7 cellular contexts compared by ENCODE assay signal in the genomic region with DNA sequence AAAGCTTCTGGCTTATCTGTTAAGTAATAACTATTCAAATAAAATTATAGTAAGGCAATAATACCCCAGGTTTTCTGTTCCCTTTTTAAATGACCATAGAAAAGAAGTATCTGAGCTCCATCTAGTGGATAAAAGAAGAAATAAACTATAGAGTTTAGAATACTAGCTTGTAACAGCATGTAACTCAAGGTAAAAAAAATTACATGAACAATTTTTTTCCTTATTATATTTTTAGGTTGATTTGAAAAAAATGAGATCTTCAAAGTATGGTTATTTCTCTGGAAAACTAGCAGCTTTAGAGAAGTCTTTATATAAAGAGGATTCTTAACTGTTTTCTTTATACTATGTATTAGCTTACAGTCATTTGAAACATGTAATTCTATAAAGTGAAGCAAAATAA. TPM values are rescaled to one million over a fixed set of nuclear protein-coding genes. Genes with fewer than 3 reads are reported as not detected.
DNase-seq lines count a peak whose midpoint lies in the region; ATAC-seq and TF ChIP-seq lines count a peak whose summit lies in the region.

No MANE protein-coding gene starts in this region.

- no peaks in the 10 kb centered on the region for H3K9me3 ChIP-seq in gastroesophageal sphincter
- no peaks in the 10 kb centered on the region for H3K9me3 ChIP-seq in smooth muscle cell (replicated peaks; ENCODE audit: low read depth)

- H3F3A ChIP-seq in smooth muscle cell (ENCODE audit: low read depth) = peaks cover 15% of the 10 kb centered on the region

- no peak overlapping the region for H3K27ac ChIP-seq in gastroesophageal sphincter
- H3K27ac ChIP-seq in smooth muscle cell (ENCODE audit: low read depth) = no peak overlapping the region

- H3K4me3 ChIP-seq in gastroesophageal sphincter = no peak overlapping the region
- H3K4me3 ChIP-seq in smooth muscle cell = no peak overlapping the region

- TF ChIP-seq CTCF in gastroesophageal sphincter (IDR thresholded peaks at IDR 0.05) = peak; percentile 45 to 64 (median 54)
- TF ChIP-seq CTCF in smooth muscle cell (IDR thresholded peaks at IDR 0.05; ENCODE audit: borderline replicate concordance, insufficient read depth, poor library complexity, severe bottlenecking) = peak; percentile 65

- peak; percentile 1 for DNase-seq in NCI-H1092 (lab: John Stamatoyannopoulos, UW)
- DNase-seq in SKM-1 treated with dmso at 0.1 percent for 144 hours (lab: John Stamatoyannopoulos, UW; ENCODE audit: unreplicated experiment) = peak; percentile 70
- no peak for DNase-seq in smooth muscle cell (lab: John Stamatoyannopoulos, UW; ENCODE audit: unreplicated experiment)
- DNase-seq in middle frontal gyrus (ENCODE audit: extremely low spot score, low spot score) = no peak

- peaks cover 24% of the 10 kb centered on the region for H3K79me2 ChIP-seq in smooth muscle cell (ENCODE audit: low read depth)

- H2AFZ ChIP-seq in smooth muscle cell (ENCODE audit: low read depth) = no peak overlapping the region

- peak; percentile 79 for ATAC-seq in GM18502 (IDR thresholded peaks at IDR 0.05; ENCODE audit: poor library complexity, unreplicated experiment)
- ATAC-seq in HG02678 (IDR thresholded peaks at IDR 0.05; ENCODE audit: unreplicated experiment) = peak; percentile 75
- ATAC-seq in gastroesophageal sphincter = no peak

- H3K4me2 ChIP-seq in smooth muscle cell = no peak overlapping the region

- H3K9ac ChIP-seq in smooth muscle cell (ENCODE audit: low read depth) = no peak overlapping the region

- H4K20me1 ChIP-seq in smooth muscle cell (ENCODE audit: low read depth) = peaks cover 21% of the 10 kb centered on the region

- TF ChIP-seq POLR2A in gastroesophageal sphincter (IDR thresholded peaks at IDR 0.05) = no peak

- peaks cover 6 to 81% of the 10 kb centered on the region in 2 donors for H3K36me3 ChIP-seq in gastroesophageal sphincter
- H3K36me3 ChIP-seq in smooth muscle cell (ENCODE audit: low read depth) = peaks cover 29% of the 10 kb centered on the region

- H3K27me3 ChIP-seq in gastroesophageal sphincter (no peaks in the 10 kb centered on the region), smooth muscle cell (ENCODE audit: low read depth) (no peaks in the 10 kb centered on the region)

- TF ChIP-seq EP300 in gastroesophageal sphincter (IDR thresholded peaks at IDR 0.05) = no peak

- H3K4me1 ChIP-seq in gastroesophageal sphincter = peaks cover 0 to 9% (median 0%) of the 10 kb centered on the region in 3 donors
- H3K4me1 ChIP-seq in smooth muscle cell (ENCODE audit: low read depth) = no peaks in the 10 kb centered on the region

RNA-seq across cellular contexts. Expression of gene NCKAP1, which starts 58.1 kb away (rescaled TPM):
- total RNA-seq in gastroesophageal sphincter (100 to 1,000 TPM; 185 to 345 (median 292) TPM), smooth muscle cell (209 and 210 TPM in 2 replicates)
- polyA plus RNA-seq in smooth muscle cell = 54.2 and 60.4 TPM in 2 replicates

Comparison
In these comparisons a context has a peak if more than half of its experiments do, and no peak if none do; other contexts are left out.
1. DNase-seq: peak in NCI-H1092 (single experiment) and SKM-1 treated with dmso at 0.1 percent for 144 hours (single experiment); none in smooth muscle cell (single experiment) and middle frontal gyrus (single experiment).